Comparison of ENCODE assay signal across 29 cellular contexts in genomic region chr3:119413603-119414280, GRCh38. TPM values are rescaled to one million over a fixed set of nuclear protein-coding genes. Genes with fewer than 3 reads are reported as not detected.
DNase-seq lines count a peak whose midpoint lies in the region; ATAC-seq and TF ChIP-seq lines count a peak whose summit lies in the region.
"Had no signal": no experiment of that assay in that cellular context is flagged by ENCODE, and none has a peak within 500 bp of the region (broad histone marks: within the 10 kb centered on the region; RNA-seq: fewer than 3 reads in every experiment).

No MANE protein-coding gene starts in this region.

- H4K20me1 ChIP-seq in GM23338 (replicated peaks; ENCODE audit: insufficient read depth): no peaks in the 10 kb centered on the region

- H3F3A ChIP-seq in GM23338 (replicated peaks; ENCODE audit: low read depth): no peaks in the 10 kb centered on the region

- no peak overlapping the region for H3K27ac Mint-ChIP-seq in GM23338
- H3K27ac Mint-ChIP-seq: activated naive CD4-positive, alpha-beta T cell treated with anti-CD3 and anti-CD28 coated beads, Interleukin-2, amount 50 U/mL, for 24 hours; naive B cell had no signal

- no peaks in the 10 kb centered on the region for H3K4me1 Mint-ChIP-seq in GM23338
- H3K4me1 Mint-ChIP-seq: activated naive CD4-positive, alpha-beta T cell treated with anti-CD3 and anti-CD28 coated beads, Interleukin-2, amount 50 U/mL, for 24 hours; naive B cell had no signal

- no peaks in the 10 kb centered on the region for H3K9me3 ChIP-seq in A673 (ENCODE audit: low read depth, low read length, poor library complexity, severe bottlenecking)
- H3K9me3 ChIP-seq: breast epithelium, neutrophil, Peyer's patch, right lobe of liver, tibial artery had no signal

- H3K79me1 ChIP-seq in mesendoderm (ENCODE audit: low read length): no peaks in the 10 kb centered on the region

- intact Hi-C loops in A673 (cut with micrococcal nuclease; ENCODE audit: unreplicated experiment): no loop called here

- H3K27ac ChIP-seq in A673 (ENCODE audit: low read depth, low read length, poor library complexity, severe bottlenecking): no peak overlapping the region
- no peak overlapping the region for H3K27ac ChIP-seq in GM23338 (ENCODE audit: low read depth)
- no peak overlapping the region for H3K27ac ChIP-seq in mesendoderm (ENCODE audit: low read depth, low read length)
- H3K27ac ChIP-seq: breast epithelium, C4-2B, neutrophil, Peyer's patch, right lobe of liver, tibial artery, VCaP had no signal

- H3K27me3 Mint-ChIP-seq in GM23338 (ENCODE audit: insufficient read depth, low read depth, poor library complexity): peaks cover 3% of the 10 kb centered on the region
- H3K27me3 Mint-ChIP-seq: activated naive CD4-positive, alpha-beta T cell treated with anti-CD3 and anti-CD28 coated beads, Interleukin-2, amount 50 U/mL, for 24 hours; naive B cell had no signal

- no CpG with 5 or more reads among the region's 7 CpGs for WGBS in mesendoderm (ENCODE audit: extremely low coverage, insufficient coverage, low lambda C conversion rate)

- H2BK5ac ChIP-seq in mesendoderm (ENCODE audit: low read length): no peak overlapping the region

- H3K27me3 ChIP-seq in A673 (replicated peaks; ENCODE audit: insufficient read depth, low read depth, low read length, poor library complexity) (no peaks in the 10 kb centered on the region), GM23338 (ENCODE audit: insufficient read depth) (no peaks in the 10 kb centered on the region), mesendoderm (ENCODE audit: insufficient read depth, low read length, poor library complexity) (no peaks in the 10 kb centered on the region)
- H3K27me3 ChIP-seq: breast epithelium, neutrophil, Peyer's patch, right lobe of liver, tibial artery had no signal

- H2AK5ac ChIP-seq in mesendoderm (ENCODE audit: low read length): no peak overlapping the region

- ATAC-seq in GM23338: peak; percentile 84
- no peak for ATAC-seq in GM21825 (IDR thresholded peaks at IDR 0.05; ENCODE audit: unreplicated experiment)
- ATAC-seq in SK-N-SH treated with all-trans-retinoic acid at 6 μM for 48 hours: no peak

- H3K4ac ChIP-seq in mesendoderm (ENCODE audit: low read depth, low read length): no peak overlapping the region

- peaks cover 9% of the 10 kb centered on the region; the same call in 2 of the 3 replicates for H3K36me3 Mint-ChIP-seq in GM23338 (ENCODE audit: low read depth)

- no peak overlapping the region for H4K5ac ChIP-seq in mesendoderm (ENCODE audit: low read length)

- no peak overlapping the region for H3K4me3 Mint-ChIP-seq in GM23338
- H3K4me3 Mint-ChIP-seq: activated naive CD4-positive, alpha-beta T cell treated with anti-CD3 and anti-CD28 coated beads, Interleukin-2, amount 50 U/mL, for 24 hours; naive B cell had no signal

- no TSS peak for BruUV-seq in A673 (replicated peaks; lab: Mats Ljungman, UMichigan)

- H4K8ac ChIP-seq in mesendoderm (ENCODE audit: low read depth, low read length): no peak overlapping the region

- H3K9me3 Mint-ChIP-seq in GM23338: no peaks in the 10 kb centered on the region
- H3K9me3 Mint-ChIP-seq: activated naive CD4-positive, alpha-beta T cell treated with anti-CD3 and anti-CD28 coated beads, Interleukin-2, amount 50 U/mL, for 24 hours; naive B cell had no signal

- TF ChIP-seq CTCF in A673 (conservative IDR thresholded peaks at IDR 0.05; ENCODE audit: low read depth, low read length): no peak
- TF ChIP-seq CTCF in GM23338 (conservative IDR thresholded peaks at IDR 0.05; ENCODE audit: low read depth in 2 of 2): no peak

- H3K18ac ChIP-seq in mesendoderm (ENCODE audit: low read length): no peak overlapping the region

- no peaks in the 10 kb centered on the region for H3K4me1 ChIP-seq in A673 (ENCODE audit: insufficient read depth, low read length, poor library complexity, severe bottlenecking)
- H3K4me1 ChIP-seq in GM23338 (ENCODE audit: insufficient read depth): no peaks in the 10 kb centered on the region
- H3K4me1 ChIP-seq in mesendoderm (ENCODE audit: control insufficient read depth, low read depth, low read length): peaks cover 12% of the 10 kb centered on the region
- H3K4me1 ChIP-seq: breast epithelium, Peyer's patch, right lobe of liver, tibial artery had no signal

- POLR2A ChIA-PET in A673 (lab: Charles Lee; ENCODE audit: low non-redundant PET): interaction anchor here (0.6 kb wide), 1 partner anchor 261 kb away, joined by 7 read pairs; no protein-coding TSS in a partner anchor

- H3K79me2 ChIP-seq in GM23338 (replicated peaks; ENCODE audit: insufficient read depth) (no peaks in the 10 kb centered on the region), mesendoderm (ENCODE audit: control insufficient read depth, insufficient read depth, low read length) (no peaks in the 10 kb centered on the region)

- DNase-seq in A673 (ENCODE audit: low spot score): peak; percentile 20
- peak; percentile 34 for DNase-seq in GM23338 (ENCODE audit: low spot score)
- peak; percentile 53 for DNase-seq in amniotic epithelial cell (ENCODE audit: low read depth)
- DNase-seq in mesendoderm: peak; percentile 44
- no peak for DNase-seq in stimulated activated CD4-positive, alpha-beta T cell treated with anti-CD3 and anti-CD28 coated beads, Interleukin-15, amount 100 ng/mL, for 24 hours
- DNase-seq: activated CD4-positive, alpha-beta T cell treated with anti-CD3 and anti-CD28 coated beads for 4 hours; activated CD8-positive, alpha-beta memory T cell treated with anti-CD3 and anti-CD28 coated beads for 24 hours; Calu3; DND-41; islet precursor cell; KG1; midbrain; naive B cell; NCI-H2081 treated with DMSO at 0.1 percent for 48 hours; NCI-H345; NCI-H69; Peyer's patch; right lobe of liver; SHP77 treated with DMSO at 0.1 percent for 48 hours; stimulated activated CD4-positive, alpha-beta T cell treated with anti-CD3 and anti-CD28 coated beads, Interleukin-2, amount 100 ng/mL, for 48 hours; SW 1271; tibial artery had no signal

- no peak overlapping the region for H3K9ac ChIP-seq in mesendoderm (ENCODE audit: low read length)

- H2AFZ ChIP-seq in GM23338: no peak overlapping the region

- H3K36me3 ChIP-seq in A673 (ENCODE audit: insufficient read depth, low read length, poor library complexity, severe bottlenecking) (no peaks in the 10 kb centered on the region), GM23338 (ENCODE audit: insufficient read depth) (no peaks in the 10 kb centered on the region), mesendoderm (ENCODE audit: control insufficient read depth, insufficient read depth, low read length) (peaks cover 3% of the 10 kb centered on the region)
- H3K36me3 ChIP-seq: breast epithelium, neutrophil, right lobe of liver had no signal

- H3K56ac ChIP-seq in mesendoderm (ENCODE audit: low read length): no peak overlapping the region

- H3K9me2 ChIP-seq in GM23338 (ENCODE audit: insufficient read depth): no peaks in the 10 kb centered on the region

- H3K23ac ChIP-seq in mesendoderm (ENCODE audit: low read length): no peak overlapping the region

- CTCF ChIA-PET in A673 (lab: Charles Lee): no interaction called here

- no peak overlapping the region for H2BK15ac ChIP-seq in mesendoderm (replicated peaks; ENCODE audit: low read depth)

- H2BK120ac ChIP-seq in mesendoderm (ENCODE audit: low read depth, low read length): no peak overlapping the region

- no peak overlapping the region for H3K4me3 ChIP-seq in A673 (ENCODE audit: low read depth, low read length, poor library complexity, severe bottlenecking)
- H3K4me3 ChIP-seq in GM23338: no peak overlapping the region
- no peak overlapping the region for H3K4me3 ChIP-seq in mesendoderm (ENCODE audit: low read length)
- H3K4me3 ChIP-seq: breast epithelium, Peyer's patch, right lobe of liver, tibial artery had no signal

- H3K4me2 ChIP-seq in GM23338: no peak overlapping the region
- H3K4me2 ChIP-seq in mesendoderm (ENCODE audit: low read length): no peak overlapping the region

TF ChIP-seq in GM23338, 12 proteins besides CTCF, POLR2A, EP300 and RAD21 (continues in another document):
- no peak for TF ChIP-seq CREB1 (CRISPR knock-in tag; IDR thresholded peaks at IDR 0.05; ENCODE audit: low read depth)

TF ChIP-seq in SK-N-SH treated with all-trans-retinoic acid at 6 μM for 48 hours, 23 proteins besides CTCF, POLR2A, EP300 and RAD21 (continues in another document):
- TF ChIP-seq TSHZ2 (CRISPR knock-in tag; IDR thresholded peaks at IDR 0.05) (no peak), RARB (CRISPR knock-in tag; IDR thresholded peaks at IDR 0.05) (no peak), PPARA (CRISPR knock-in tag; IDR thresholded peaks at IDR 0.05; ENCODE audit: borderline replicate concordance) (no peak), OSR1 (CRISPR knock-in tag; IDR thresholded peaks at IDR 0.05) (no peak), SNAI2 (CRISPR knock-in tag; IDR thresholded peaks at IDR 0.05) (no peak)

RNA-seq across cellular contexts. Expression of gene TMEM39A, which starts 49.7 kb away (rescaled TPM):
- total RNA-seq in A673 (2021): 37.0 and 39.7 TPM in 2 replicates
- total RNA-seq in GM23338 (2014; rRNA removed; shearing (Covaris generic)): 39.0 and 51.6 TPM in 2 replicates
- 11.0 and 12.9 TPM in 2 replicates for polyA plus RNA-seq in GM23338 (2016; fragmentation: Nextera tagmentation; extraction: Ambion mirVana)
- polyA plus RNA-seq in mesendoderm (2013, experiment 1 of 2): 16.6 TPM
- 15.9 TPM for polyA plus RNA-seq in mesendoderm (2013, experiment 2 of 2)

RNA-seq across cellular contexts. Expression of gene POGLUT1, which starts 55.0 kb away (rescaled TPM):
- total RNA-seq in A673 (2021): 22.7 and 28.7 TPM in 2 replicates
- 13.5 and 22.0 TPM in 2 replicates for total RNA-seq in GM23338 (2014; rRNA removed; shearing (Covaris generic))
- 12.1 and 15.2 TPM in 2 replicates for polyA plus RNA-seq in GM23338 (2016; fragmentation: Nextera tagmentation; extraction: Ambion mirVana)
- polyA plus RNA-seq in mesendoderm (2013, experiment 1 of 2): 9.5 TPM
- polyA plus RNA-seq in mesendoderm (2013, experiment 2 of 2): 10.0 TPM
